In genomic region chr7:135262623-135263320, GRCh38 we compare ENCODE assay signal across 21 cellular contexts. TPM values are rescaled to one million over a fixed set of nuclear protein-coding genes. Genes with fewer than 3 reads are reported as not detected.
"Had no signal": no experiment of that assay in that cellular context is flagged by ENCODE, and none has a peak within 500 bp of the region (broad histone marks: within the 10 kb centered on the region; RNA-seq: fewer than 3 reads in every experiment).

No MANE protein-coding gene starts in this region.

- H3K27ac Mint-ChIP-seq: activated CD4-positive, alpha-beta T cell treated with anti-CD3 and anti-CD28 coated beads, Interleukin-2, amount 10 ng/mL, durations not matched to agents 7 days and 5 days; activated naive CD4-positive, alpha-beta T cell treated with anti-CD3 and anti-CD28 coated beads, Interleukin-2, amount 10 ng/mL, durations not matched to agents 7 days and 5 days; activated T-helper 2 cell treated with anti-CD3 and anti-CD28 coated beads, Interferon-gamma antibody, Interleukin-2, Interleukin-4, amounts not matched to agents 10 μg/mL and 5 μg/mL and 100 μg/mL, durations not matched to agents 14 hours and 24 hours and 36 hours had no signal

- H3K4me3 Mint-ChIP-seq: activated CD4-positive, alpha-beta T cell treated with anti-CD3 and anti-CD28 coated beads, Interleukin-2, amount 10 ng/mL, durations not matched to agents 7 days and 5 days; activated naive CD4-positive, alpha-beta T cell treated with anti-CD3 and anti-CD28 coated beads, Interleukin-2, amount 10 ng/mL, durations not matched to agents 7 days and 5 days; neural crest cell had no signal

- H3K9me3 ChIP-seq: colonic mucosa, pancreas, thoracic aorta had no signal

- DNase-seq: activated CD4-positive, alpha-beta T cell treated with anti-CD3 and anti-CD28 coated beads, Interleukin-2, amount 10 ng/mL, durations not matched to agents 7 days and 5 days; activated CD4-positive, CD25-positive, alpha-beta regulatory T cell; activated naive CD4-positive, alpha-beta T cell treated with anti-CD3 and anti-CD28 coated beads, Interleukin-2, amount 10 ng/mL, durations not matched to agents 7 days and 5 days; activated T-cell treated with anti-CD3 and anti-CD28 coated beads for 4 hours; caudate nucleus; colonic mucosa; gastrocnemius medialis; heart right ventricle; islet precursor cell; left ventricle myocardium inferior; mesenchymal stem cell; pancreas; stimulated activated CD4-positive, alpha-beta T cell treated with anti-CD3 and anti-CD28 coated beads, Interleukin-4, amount 100 ng/mL, for 4 hours; stomach had no signal

- H3K27me3 Mint-ChIP-seq: activated CD4-positive, alpha-beta T cell treated with anti-CD3 and anti-CD28 coated beads, Interleukin-2, amount 10 ng/mL, durations not matched to agents 7 days and 5 days had no signal

- H3K4me1 Mint-ChIP-seq: activated CD4-positive, alpha-beta T cell treated with anti-CD3 and anti-CD28 coated beads, Interleukin-2, amount 10 ng/mL, durations not matched to agents 7 days and 5 days; activated naive CD4-positive, alpha-beta T cell treated with anti-CD3 and anti-CD28 coated beads, Interleukin-2, amount 10 ng/mL, durations not matched to agents 7 days and 5 days had no signal

- H3K36me3 Mint-ChIP-seq: activated naive CD4-positive, alpha-beta T cell treated with anti-CD3 and anti-CD28 coated beads, Interleukin-2, amount 10 ng/mL, durations not matched to agents 7 days and 5 days had no signal

- ATAC-seq: gastrocnemius medialis, heart right ventricle, pancreas had no signal

- H3K27ac ChIP-seq: colonic mucosa, gastrocnemius medialis, heart right ventricle, left ventricle myocardium inferior, pancreas, stomach, thoracic aorta had no signal

- H3K27me3 ChIP-seq: colonic mucosa, gastrocnemius medialis, heart right ventricle, pancreas had no signal

- H3K4me1 ChIP-seq: colonic mucosa, gastrocnemius medialis, pancreas had no signal

RNA-seq across cellular contexts. Expression of gene STRA8, which starts 29.1 kb away (rescaled TPM):
- total RNA-seq: activated CD4-positive, alpha-beta T cell treated with anti-CD3 and anti-CD28 coated beads, Interleukin-2, amount 10 ng/mL, durations not matched to agents 7 days and 5 days; activated CD8-positive, alpha-beta memory T cell treated with anti-CD3 and anti-CD28 coated beads for 36 hours; activated T-helper 2 cell treated with anti-CD3 and anti-CD28 coated beads, Interferon-gamma antibody, Interleukin-2, Interleukin-4, amounts not matched to agents 10 μg/mL and 5 μg/mL and 100 μg/mL, durations not matched to agents 14 hours and 24 hours and 36 hours; colonic mucosa; gastrocnemius medialis; heart right ventricle; left ventricle myocardium inferior; neural crest cell; pancreas; renal cortical epithelial cell; stomach; thoracic aorta; urinary bladder had no signal
- polyA plus RNA-seq: adipose tissue, heart right ventricle, stomach, urinary bladder had no signal
